ENCODE assay signal across 21 cellular contexts in genomic region chr21:36400719-36401118, GRCh38.
"Had no signal": no experiment of that assay in that cellular context is flagged by ENCODE, and none has a peak within 500 bp of the region (broad histone marks: within the 10 kb centered on the region; RNA-seq: fewer than 3 reads in every experiment).

No MANE protein-coding gene starts in this region.

- H3K4me1 ChIP-seq: neural progenitor cell, parathyroid adenoma, right lobe of liver, stomach, thyroid gland, tibial nerve, upper lobe of left lung, vagina had no signal

- H3K36me3 ChIP-seq: ovary, right lobe of liver, thoracic aorta, thyroid gland, vagina had no signal

- H3K4me3 ChIP-seq: neural progenitor cell, ovary, psoas muscle, right lobe of liver, stomach, thoracic aorta, thyroid gland, tibial nerve, upper lobe of left lung, vagina had no signal

- H3K27ac ChIP-seq: neural progenitor cell, ovary, parathyroid adenoma, psoas muscle, right lobe of liver, stomach, thoracic aorta, thyroid gland, tibial nerve, upper lobe of left lung, vagina had no signal

- H3K27me3 ChIP-seq: neural progenitor cell, ovary, right lobe of liver, stomach, thyroid gland, tibial nerve, upper lobe of left lung, vagina had no signal

- H3K9me3 ChIP-seq: ovary, psoas muscle, right lobe of liver, stomach, thoracic aorta, thyroid gland, tibial nerve, upper lobe of left lung, vagina had no signal

- DNase-seq: natural killer cell; occipital lobe; ovary; psoas muscle; right cardiac atrium; small intestine; stimulated activated CD4-positive, alpha-beta T cell treated with anti-CD3 and anti-CD28 coated beads, Interleukin-15, amount 100 ng/mL, for 24 hours; stimulated activated CD4-positive, alpha-beta T cell treated with anti-CD3 and anti-CD28 coated beads, Interleukin-2, amount 100 ng/mL, for 24 hours; stimulated activated CD4-positive, alpha-beta T cell treated with anti-CD3 and anti-CD28 coated beads, Interleukin-2, amount 100 ng/mL, for 48 hours; stimulated activated CD4-positive, alpha-beta T cell treated with anti-CD3 and anti-CD28 coated beads, Interleukin-4, amount 100 ng/mL, for 24 hours; stimulated activated naive B cell treated with anti-CD40 and anti-IgM and Interleukin-4, amounts not matched to agents 10 μg/mL and 1 μg/mL and 100 μg/mL, for 72 hours; stimulated activated naive CD4-positive, alpha-beta T cell treated with Interleukin-2 at 50 U/mL for 16 hours; stomach; thyroid gland; upper lobe of left lung had no signal
